In genomic region chr19:14400913-14401312, GRCh38 we compare ENCODE assay signal across 11 cellular contexts. TPM values are rescaled to one million over a fixed set of nuclear protein-coding genes. Genes with fewer than 3 reads are reported as not detected.
DNase-seq lines count a peak whose midpoint lies in the region; ATAC-seq lines count a peak whose summit lies in the region.
"Had no signal": no experiment of that assay in that cellular context is flagged by ENCODE, and none has a peak within 500 bp of the region (broad histone marks: within the 10 kb centered on the region; RNA-seq: fewer than 3 reads in every experiment).

No MANE protein-coding gene starts in this region.

- H3K4me1 ChIP-seq in BLaER1, result peaks cover 37% of the 10 kb centered on the region

- peak overlapping the region; percentile 51 for H3K27ac Mint-ChIP-seq in activated naive CD8-positive, alpha-beta T cell treated with anti-CD3 and anti-CD28 coated beads for 36 hours
- H3K27ac Mint-ChIP-seq in memory B cell, result peak overlapping the region; percentile 83
- H3K27ac Mint-ChIP-seq: activated naive CD8-positive, alpha-beta T cell treated with anti-CD3 and anti-CD28 coated beads, Interleukin-2, amount 10 ng/mL, durations not matched to agents 7 days and 5 days had no signal

- no peak overlapping the region for H3K4me3 Mint-ChIP-seq in activated naive CD8-positive, alpha-beta T cell treated with anti-CD3 and anti-CD28 coated beads for 36 hours
- no peak overlapping the region for H3K4me3 Mint-ChIP-seq in memory B cell
- H3K4me3 Mint-ChIP-seq: activated naive CD8-positive, alpha-beta T cell treated with anti-CD3 and anti-CD28 coated beads, Interleukin-2, amount 10 ng/mL, durations not matched to agents 7 days and 5 days had no signal

- H3K27ac ChIP-seq in BLaER1, result peak overlapping the region; percentile 42

- peaks cover 12% of the 10 kb centered on the region for H3K4me1 Mint-ChIP-seq in activated naive CD8-positive, alpha-beta T cell treated with anti-CD3 and anti-CD28 coated beads for 36 hours
- peaks cover 16% of the 10 kb centered on the region for H3K4me1 Mint-ChIP-seq in memory B cell

- H3K27me3 Mint-ChIP-seq in activated naive CD8-positive, alpha-beta T cell treated with anti-CD3 and anti-CD28 coated beads for 36 hours, result no peaks in the 10 kb centered on the region
- no peaks in the 10 kb centered on the region for H3K27me3 Mint-ChIP-seq in memory B cell
- H3K27me3 Mint-ChIP-seq: activated naive CD8-positive, alpha-beta T cell treated with anti-CD3 and anti-CD28 coated beads, Interleukin-2, amount 10 ng/mL, durations not matched to agents 7 days and 5 days had no signal

- DNase-seq in ELR (ENCODE audit: low read depth) (peak; percentile 60), memory B cell (ENCODE audit: low spot score in 2 of 2) (no peak), NCI-H82 (lab: John Stamatoyannopoulos, UW) (no peak), retina (no peak)
- DNase-seq in activated naive CD8-positive, alpha-beta T cell treated with anti-CD3 and anti-CD28 coated beads for 36 hours, result no peak
- DNase-seq: activated naive CD8-positive, alpha-beta T cell treated with anti-CD3 and anti-CD28 coated beads, Interleukin-2, amount 10 ng/mL, durations not matched to agents 7 days and 5 days; Calu3; NCI-H2171 treated with DMSO at 0.1 percent for 48 hours had no signal

- peak; percentile 57 for ATAC-seq in memory B cell (ENCODE audit: low read depth)
- ATAC-seq in HG02981 (IDR thresholded peaks at IDR 0.05; ENCODE audit: unreplicated experiment), result no peak
- ATAC-seq in HG02763 (IDR thresholded peaks at IDR 0.05; ENCODE audit: unreplicated experiment), result no peak

- H3K9ac ChIP-seq in BLaER1, result no peak overlapping the region

- H3K36me3 ChIP-seq in BLaER1, result peaks cover 88% of the 10 kb centered on the region

- peaks cover 10% of the 10 kb centered on the region; the same call in 1 of the 2 replicates for H4K20me1 ChIP-seq in BLaER1

- no peaks in the 10 kb centered on the region for H3K9me3 Mint-ChIP-seq in activated naive CD8-positive, alpha-beta T cell treated with anti-CD3 and anti-CD28 coated beads for 36 hours
- no peaks in the 10 kb centered on the region for H3K9me3 Mint-ChIP-seq in memory B cell
- H3K9me3 Mint-ChIP-seq: activated naive CD8-positive, alpha-beta T cell treated with anti-CD3 and anti-CD28 coated beads, Interleukin-2, amount 10 ng/mL, durations not matched to agents 7 days and 5 days had no signal

- peak overlapping the region; percentile 65 for H3K4me2 ChIP-seq in BLaER1

- peaks cover 62% of the 10 kb centered on the region for H3K36me3 Mint-ChIP-seq in activated naive CD8-positive, alpha-beta T cell treated with anti-CD3 and anti-CD28 coated beads for 36 hours
- peaks cover 30% of the 10 kb centered on the region for H3K36me3 Mint-ChIP-seq in memory B cell

- H3K27me3 ChIP-seq in BLaER1, result no peaks in the 10 kb centered on the region

- no peak overlapping the region for H3K4me3 ChIP-seq in BLaER1

- no peaks in the 10 kb centered on the region for H3K9me3 ChIP-seq in BLaER1

RNA-seq across cellular contexts. Expression of gene DDX39A, which starts 18.2 kb away (rescaled TPM):
- total RNA-seq in activated naive CD8-positive, alpha-beta T cell treated with anti-CD3 and anti-CD28 coated beads for 36 hours, result 100 to 1,000 TPM; 300 to 306 TPM

RNA-seq across cellular contexts. Expression of gene ADGRE5, which starts 19.7 kb away (rescaled TPM):
- total RNA-seq in activated naive CD8-positive, alpha-beta T cell treated with anti-CD3 and anti-CD28 coated beads for 36 hours, result 100 to 1,000 TPM; 219 to 223 TPM

RNA-seq across cellular contexts. Expression of gene PKN1, which starts 32.2 kb away (rescaled TPM):
- 100 to 1,000 TPM; 168 to 169 TPM for total RNA-seq in activated naive CD8-positive, alpha-beta T cell treated with anti-CD3 and anti-CD28 coated beads for 36 hours
